17 cellular contexts compared by ENCODE assay signal in genomic region chr7:128435311-128435654, GRCh38.
"Had no signal": no experiment of that assay in that cellular context is flagged by ENCODE, and none has a peak within 500 bp of the region (broad histone marks: within the 10 kb centered on the region; RNA-seq: fewer than 3 reads in every experiment).

No MANE protein-coding gene starts in this region.

- H3K4me1 ChIP-seq: ascending aorta, right atrium auricular region, upper lobe of left lung had no signal

- H3K36me3 ChIP-seq: ascending aorta, right atrium auricular region, upper lobe of left lung had no signal

- H3K27ac ChIP-seq: ascending aorta, dorsolateral prefrontal cortex, right atrium auricular region, upper lobe of left lung had no signal

- H3K36me3 Mint-ChIP-seq: activated naive CD4-positive, alpha-beta T cell treated with anti-CD3 and anti-CD28 coated beads, Interleukin-2, amount 10 ng/mL, durations not matched to agents 7 days and 5 days; natural killer cell treated with Interleukin-12 subunit alpha and Interleukin-12 subunit beta and Interleukin-15 and Interleukin-18, amount 100 ng/mL, for 72 hours; T-cell had no signal

- FAIRE-seq: endometrium, kidney had no signal

- H3K4me1 Mint-ChIP-seq: activated naive CD4-positive, alpha-beta T cell treated with anti-CD3 and anti-CD28 coated beads, Interleukin-2, amount 10 ng/mL, durations not matched to agents 7 days and 5 days; T-cell had no signal

- H3K9me3 Mint-ChIP-seq: activated naive CD4-positive, alpha-beta T cell treated with anti-CD3 and anti-CD28 coated beads, Interleukin-2, amount 10 ng/mL, durations not matched to agents 7 days and 5 days; natural killer cell treated with Interleukin-12 subunit alpha and Interleukin-12 subunit beta and Interleukin-15 and Interleukin-18, amount 100 ng/mL, for 72 hours; T-cell had no signal

- DNase-seq: activated CD4-positive, CD25-positive, alpha-beta regulatory T cell treated with anti-CD3 and anti-CD28 coated beads, Interleukin-2, amount 50 U/mL, for 72 hours; activated naive CD4-positive, alpha-beta T cell treated with anti-CD3 and anti-CD28 coated beads, Interleukin-2, amount 10 ng/mL, durations not matched to agents 7 days and 5 days; dorsolateral prefrontal cortex; kidney; mesenchymal stem cell; nucleus accumbens; stimulated activated CD4-positive, alpha-beta T cell treated with anti-CD3 and anti-CD28 coated beads, Interleukin-4, amount 100 ng/mL, for 4 hours; stimulated activated CD8-positive, alpha-beta memory T cell treated with anti-CD3 and anti-CD28 coated beads, Interleukin-4, amount 100 ng/mL, for 48 hours; stimulated activated naive CD4-positive, alpha-beta T cell treated with Interleukin-2 at 50 U/mL for 16 hours; T-cell; T-helper 9 cell; upper lobe of left lung had no signal

- H3K4me3 Mint-ChIP-seq: activated naive CD4-positive, alpha-beta T cell treated with anti-CD3 and anti-CD28 coated beads, Interleukin-2, amount 10 ng/mL, durations not matched to agents 7 days and 5 days; natural killer cell treated with Interleukin-12 subunit alpha and Interleukin-12 subunit beta and Interleukin-15 and Interleukin-18, amount 100 ng/mL, for 72 hours; T-cell had no signal

- H3K9me3 ChIP-seq: ascending aorta, right atrium auricular region, upper lobe of left lung had no signal

- H3K4me3 ChIP-seq: ascending aorta, dorsolateral prefrontal cortex, right atrium auricular region, skin epidermis, upper lobe of left lung had no signal

- H3K27me3 ChIP-seq: ascending aorta, dorsolateral prefrontal cortex, right atrium auricular region, upper lobe of left lung had no signal

- H3K27ac Mint-ChIP-seq: activated naive CD4-positive, alpha-beta T cell treated with anti-CD3 and anti-CD28 coated beads, Interleukin-2, amount 10 ng/mL, durations not matched to agents 7 days and 5 days; natural killer cell treated with Interleukin-12 subunit alpha and Interleukin-12 subunit beta and Interleukin-15 and Interleukin-18, amount 100 ng/mL, for 72 hours; T-cell had no signal
